ENCODE assay signal across 14 cellular contexts in genomic region chr2:12807907-12808810, GRCh38.
DNase-seq lines count a peak whose midpoint lies in the region; ATAC-seq and TF ChIP-seq lines count a peak whose summit lies in the region.
"Had no signal": no experiment of that assay in that cellular context is flagged by ENCODE, and none has a peak within 500 bp of the region (broad histone marks: within the 10 kb centered on the region; RNA-seq: fewer than 3 reads in every experiment).

No MANE protein-coding gene starts in this region.

- H3K27me3 ChIP-seq in HL-60 (ENCODE audit: insufficient read depth, poor library complexity, severe bottlenecking) (no peaks in the 10 kb centered on the region), Peyer's patch (no peaks in the 10 kb centered on the region)
- H3K27me3 ChIP-seq: BLaER1, foreskin keratinocyte had no signal

- intact Hi-C loops in left ventricle myocardium superior (cut with micrococcal nuclease) (loop anchor here (10.0 kb wide), 1 partner anchor 73 kb away; no protein-coding TSS in a partner anchor), sciatic nerve (cut with DNase I) (no loop called here)

- H3K4me1 ChIP-seq in Peyer's patch = no peaks in the 10 kb centered on the region
- H3K4me1 ChIP-seq: BLaER1, foreskin keratinocyte had no signal

- H3K27ac ChIP-seq in HL-60 (replicated peaks) (no peak overlapping the region), Peyer's patch (peak overlapping the region in 1 of 4 donors; percentile 0)
- H3K27ac ChIP-seq: BLaER1, foreskin keratinocyte had no signal

- TF ChIP-seq CTCF in HL-60 (IDR thresholded peaks at IDR 0.05; ENCODE audit: insufficient read depth, low read length) (no peak), Peyer's patch (IDR thresholded peaks at IDR 0.05) (no peak)

- ATAC-seq in left ventricle myocardium superior (peak; percentile 90), sciatic nerve (peak; percentile 82), HG02938 (IDR thresholded peaks at IDR 0.05; ENCODE audit: unreplicated experiment) (no peak)
- ATAC-seq: foreskin keratinocyte; stimulated activated effector memory CD8-positive, alpha-beta T cell treated with anti-CD3 and anti-CD28 coated beads, Interleukin-12 subunit alpha, Interleukin-12 subunit beta, amount 100 ng/mL, for 72 hours had no signal

- no peaks in the 10 kb centered on the region for H3K36me3 ChIP-seq in Peyer's patch
- H3K36me3 ChIP-seq: BLaER1 had no signal

- H3K4me3 ChIP-seq in HL-60 (replicated peaks; ENCODE audit: insufficient read depth, low read length) (no peak overlapping the region), Peyer's patch (no peak overlapping the region)
- H3K4me3 ChIP-seq: BLaER1 had no signal

- TF ChIP-seq POLR2A in Peyer's patch (IDR thresholded peaks at IDR 0.05) = no peak

- peak; percentile 15 to 22 for DNase-seq in HL-60 (ENCODE audit: low read depth in 1 of 2, low spot score in 1 of 2)
- peak; percentile 49 for DNase-seq in amniotic epithelial cell (ENCODE audit: low read depth)
- no peak for DNase-seq in left ventricle myocardium superior
- DNase-seq in sciatic nerve (ENCODE audit: low spot score) = no peak
- no peak for DNase-seq in NCI-H510A (lab: John Stamatoyannopoulos, UW)
- DNase-seq in activated gamma-delta T cell (lab: John Stamatoyannopoulos, UW) = no peak
- DNase-seq in Peyer's patch = no peak
- DNase-seq: activated naive CD4-positive, alpha-beta T cell treated with anti-CD3 and anti-CD28 coated beads, Interleukin-2, amount 10 ng/mL, durations not matched to agents 7 days and 5 days; cortex of kidney; foreskin keratinocyte; stimulated activated CD4-positive, alpha-beta T cell treated with anti-CD3 and anti-CD28 coated beads, Interleukin-2, amount 100 ng/mL, for 24 hours had no signal

- no peaks in the 10 kb centered on the region for H3K9me3 ChIP-seq in Peyer's patch
- H3K9me3 ChIP-seq: BLaER1 had no signal

Comparison
In these comparisons a context has a peak if more than half of its experiments do, and no peak if none do; other contexts are left out.
1. DNase-seq: peak in HL-60 (2 of 2) and amniotic epithelial cell (single experiment); none in left ventricle myocardium superior (single experiment), sciatic nerve (single experiment), NCI-H510A (single experiment), activated gamma-delta T cell (single experiment) and Peyer's patch (0 of 3).